In genomic region chr2:69720404-69720803, GRCh38 we compare ENCODE assay signal across 1 cellular context.
TF ChIP-seq lines count a peak whose summit lies in the region.

No MANE protein-coding gene starts in this region.

TF ChIP-seq in GM23338, 12 proteins besides CTCF, POLR2A, EP300 and RAD21 (continued from another document):
- TF ChIP-seq REST (IDR thresholded peaks at IDR 0.05; ENCODE audit: unreplicated experiment) = no peak
- no peak for TF ChIP-seq ZNF331 (CRISPR knock-in tag; IDR thresholded peaks at IDR 0.05; ENCODE audit: low read depth)
- TF ChIP-seq CREB1 (CRISPR knock-in tag; IDR thresholded peaks at IDR 0.05; ENCODE audit: low read depth) = no peak
TF ChIP-seq in GM23338: peak in this region for 0.
